ENCODE assay signal across 8 cellular contexts in the genomic region with DNA sequence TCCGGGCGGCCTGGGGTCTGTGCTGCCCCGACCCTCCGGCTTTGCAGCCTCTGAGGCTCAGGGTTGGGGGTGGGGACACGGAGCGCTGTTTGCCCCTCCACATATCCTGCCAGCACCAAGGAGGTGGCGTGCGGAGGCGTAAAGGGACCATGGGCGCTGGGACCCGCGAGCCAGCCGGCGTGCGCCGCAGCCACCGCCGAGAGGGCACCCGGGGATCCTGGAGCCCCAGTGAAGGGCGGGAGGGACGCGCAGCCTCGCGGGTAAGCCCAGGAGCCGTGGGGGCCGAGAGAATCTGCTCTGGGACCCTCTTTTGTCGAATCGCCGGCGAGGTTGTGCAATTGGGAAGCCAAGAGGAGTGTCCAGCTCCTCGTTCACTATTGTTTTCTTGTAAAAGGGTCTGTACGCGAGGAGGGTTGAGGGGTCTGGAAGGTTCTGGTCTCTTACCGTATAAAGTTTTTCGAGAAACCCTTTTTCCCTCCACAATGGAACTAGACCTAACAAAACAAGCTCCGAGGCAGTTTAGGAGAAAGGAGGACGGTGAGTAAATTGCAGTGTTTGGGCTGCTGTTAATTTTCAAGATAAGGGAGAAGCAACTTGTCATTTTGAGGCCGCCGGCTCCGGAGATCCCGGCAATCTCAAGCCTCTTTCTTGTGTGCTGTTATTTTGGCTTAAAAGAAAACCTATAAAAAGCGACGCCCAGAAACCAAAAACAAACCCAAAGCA. TPM values are rescaled to one million over a fixed set of nuclear protein-coding genes. Genes with fewer than 3 reads are reported as not detected.
A peak's percentile ranks its signal among the peaks of the same experiment; 100 is the strongest.
DNase-seq lines count a peak whose midpoint lies in the region; ATAC-seq and TF ChIP-seq lines count a peak whose summit lies in the region.

No MANE protein-coding gene starts in this region.

- no peaks in the 10 kb centered on the region for H3K9me3 ChIP-seq in DOHH2 (ENCODE audit: control insufficient read depth, insufficient read depth, low read length)

- H3K27ac ChIP-seq in DOHH2 (ENCODE audit: low read depth, low read length), result no peak overlapping the region
- H3K27ac ChIP-seq in angular gyrus (ENCODE audit: low read depth, low read length), result peak overlapping the region; percentile 62

- in situ Hi-C loops in KBM-7 (cut with MboI; ENCODE audit: low pct_unique_long_range_greater_than_20kb, low sequenced_read_pairs), result no loop called here

- H3K27me3 Mint-ChIP-seq in progenitor cell of endocrine pancreas, result no peaks in the 10 kb centered on the region

- H3K36me3 ChIP-seq in DOHH2 (ENCODE audit: control insufficient read depth, low read length), result no peaks in the 10 kb centered on the region

- peaks cover 6% of the 10 kb centered on the region for H3K4me1 ChIP-seq in DOHH2 (ENCODE audit: control insufficient read depth, low read length)

- peaks cover 38% of the 10 kb centered on the region for H3K4me1 Mint-ChIP-seq in progenitor cell of endocrine pancreas (ENCODE audit: low read depth)

- peak; percentile 40 for ATAC-seq in GM21447 (IDR thresholded peaks at IDR 0.05; ENCODE audit: unreplicated experiment)

- no peaks in the 10 kb centered on the region for H4K20me1 ChIP-seq in DOHH2 (ENCODE audit: control insufficient read depth, insufficient read depth, low read depth, low read length)

- no peak overlapping the region for H3K4me3 ChIP-seq in DOHH2 (ENCODE audit: low read length)

- no peaks in the 10 kb centered on the region for H3F3A ChIP-seq in DOHH2 (ENCODE audit: control insufficient read depth, insufficient read depth)

- peaks cover 26% of the 10 kb centered on the region for H3K27me3 ChIP-seq in DOHH2 (ENCODE audit: control insufficient read depth, low read length)

- peak overlapping the region; percentile 96 for H3K27ac Mint-ChIP-seq in progenitor cell of endocrine pancreas

- H3K9me2 ChIP-seq in DOHH2 (replicated peaks; ENCODE audit: control insufficient read depth, low read length), result no peaks in the 10 kb centered on the region

- peak overlapping the region; percentile 55 for H3K4me2 ChIP-seq in DOHH2 (ENCODE audit: low read length)

- peak overlapping the region; percentile 97 for H3K4me3 Mint-ChIP-seq in progenitor cell of endocrine pancreas (ENCODE audit: low read depth)

- peak; percentile 58 for DNase-seq in KBM-7
- DNase-seq in hepatic stellate cell (ENCODE audit: low spot score), result peak; percentile 49
- no peak for DNase-seq in progenitor cell of endocrine pancreas (ENCODE audit: low spot score, unreplicated experiment)
- no peak for DNase-seq in HT-29 (ENCODE audit: low spot score)
- no peak for DNase-seq in ureter (ENCODE audit: low spot score)

- H3K79me2 ChIP-seq in DOHH2 (ENCODE audit: control insufficient read depth, low read length), result no peaks in the 10 kb centered on the region

- peaks cover 4% of the 10 kb centered on the region for H3K9me3 Mint-ChIP-seq in progenitor cell of endocrine pancreas (ENCODE audit: low read depth)

- peaks cover 12% of the 10 kb centered on the region for H3K36me3 Mint-ChIP-seq in progenitor cell of endocrine pancreas (ENCODE audit: insufficient read depth)

- no peak for TF ChIP-seq CTCF in DOHH2 (IDR thresholded peaks at IDR 0.05; ENCODE audit: low read depth, low read length, poor library complexity, severe bottlenecking)
- no peak for TF ChIP-seq CTCF in progenitor cell of endocrine pancreas (IDR thresholded peaks at IDR 0.05; ENCODE audit: unreplicated experiment)

RNA-seq across cellular contexts. Expression of a gene that starts 29.9 kb away (rescaled TPM):
- 46.8 and 49.2 TPM in 2 replicates for total RNA-seq in progenitor cell of endocrine pancreas
- 0.25 and 3.6 TPM in 2 replicates for total RNA-seq in HT-29 (2014; rRNA removed; shearing (Covaris generic))
- 7.8 TPM for total RNA-seq in ureter

Comparison
In these comparisons a context has a peak if more than half of its experiments do, and no peak if none do; other contexts are left out.
1. DNase-seq: peak in KBM-7 (single experiment) and hepatic stellate cell (single experiment); none in progenitor cell of endocrine pancreas (single experiment), HT-29 (single experiment) and ureter (single experiment).